Comparison of ENCODE assay signal across 11 cellular contexts in the genomic region with DNA sequence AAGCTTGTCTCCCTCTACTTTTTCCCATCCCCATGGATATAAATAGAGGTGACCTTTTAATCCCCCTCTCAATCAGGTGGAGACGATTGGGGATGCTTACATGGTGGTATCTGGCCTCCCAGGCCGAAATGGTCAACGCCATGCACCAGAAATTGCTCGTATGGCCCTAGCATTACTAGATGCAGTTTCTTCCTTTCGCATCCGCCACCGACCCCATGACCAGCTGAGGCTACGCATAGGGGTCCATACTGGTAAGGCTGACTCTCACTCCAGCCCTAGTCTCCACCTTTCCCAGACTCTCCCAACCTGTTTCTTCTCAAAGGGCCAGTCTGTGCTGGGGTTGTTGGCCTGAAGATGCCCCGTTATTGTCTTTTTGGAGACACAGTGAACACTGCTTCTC. TPM values are rescaled to one million over a fixed set of nuclear protein-coding genes. Genes with fewer than 3 reads are reported as not detected.
"Had no signal": no experiment of that assay in that cellular context is flagged by ENCODE, and none has a peak within 500 bp of the region (broad histone marks: within the 10 kb centered on the region; RNA-seq: fewer than 3 reads in every experiment).

No MANE protein-coding gene starts in this region.

- DNase-seq: GM23248, GOT3, H7, HFFc6 had no signal

- FAIRE-seq: HepG2 had no signal

- ATAC-seq: HCT116, HepG2 had no signal

- H2AFZ ChIP-seq: GM23248 had no signal

- H3K27ac ChIP-seq: GM23248, HL-60 had no signal

- H3K9me3 ChIP-seq: HAP-1 had no signal

- H3K4me3 ChIP-seq: GM23248, HAP-1 had no signal

RNA-seq across cellular contexts. Expression of gene FAM221B, which starts 20.1 kb away (rescaled TPM):
- total RNA-seq: GM23248, H4, H7, HepG2, HFFc6, HT1080 had no signal
- polyA plus RNA-seq: GM23248, HepG2, IgD-negative memory B cell had no signal
